ENCODE assay signal across 8 cellular contexts in genomic region chrX:112698946-112699345, GRCh38. TPM values are rescaled to one million over a fixed set of nuclear protein-coding genes. Genes with fewer than 3 reads are reported as not detected.
"Had no signal": no experiment of that assay in that cellular context is flagged by ENCODE, and none has a peak within 500 bp of the region (broad histone marks: within the 10 kb centered on the region; RNA-seq: fewer than 3 reads in every experiment).

No MANE protein-coding gene starts in this region.

- H3K4me3 Mint-ChIP-seq: GM23338, H9, HFFc6 had no signal

- ATAC-seq: GM23338, HCT116 had no signal

- H3K27ac Mint-ChIP-seq: GM23338, H9, HFFc6 had no signal

- DNase-seq: GM23248, GOT3, H7, H9, HCEC 1CT, HFFc6 had no signal

- H3K9me3 Mint-ChIP-seq: GM23338 had no signal

- H3K4me1 Mint-ChIP-seq: GM23338, H9 had no signal

RNA-seq across cellular contexts. Expression of gene LHFPL1, which starts 19.2 kb away (rescaled TPM):
- total RNA-seq: GM23248, HFFc6 had no signal
- polyA plus RNA-seq: GM23248 had no signal
